In genomic region chr1:154272999-154273563, GRCh38 we compare ENCODE assay signal across 8 cellular contexts. TPM values are rescaled to one million over a fixed set of nuclear protein-coding genes. Genes with fewer than 3 reads are reported as not detected.
DNase-seq lines count a peak whose midpoint lies in the region; ATAC-seq, FAIRE-seq and TF ChIP-seq lines count a peak whose summit lies in the region.

No MANE protein-coding gene starts in this region.

- H3K36me3 ChIP-seq in CD4-positive, alpha-beta memory T cell (ENCODE audit: insufficient read depth, low read length): peaks cover 30% of the 10 kb centered on the region
- peaks cover 31% of the 10 kb centered on the region for H3K36me3 ChIP-seq in OCI-LY3 (replicated peaks; ENCODE audit: low read depth, low read length)
- peaks cover 2 to 20% of the 10 kb centered on the region in 2 experiments for H3K36me3 ChIP-seq in endothelial cell of umbilical vein (ENCODE audit: control insufficient read depth in 2 of 2, extremely low read depth in 1 of 2, insufficient read depth in 2 of 2, low read length in 2 of 2)
- H3K36me3 ChIP-seq in neuronal stem cell (replicated peaks in 1 of 2; ENCODE audit: control insufficient read depth in 2 of 2, insufficient read depth in 2 of 2, low read length in 2 of 2): peaks cover 19 to 60% of the 10 kb centered on the region in 2 donors

- H3K36me3 Mint-ChIP-seq in CD4-positive, alpha-beta memory T cell: peaks cover 29 to 55% of the 10 kb centered on the region in 2 donors

- no peak overlapping the region for H2BK5ac ChIP-seq in neuronal stem cell (ENCODE audit: low read length)

- TF ChIP-seq CTCF in OCI-LY3 (IDR thresholded peaks at IDR 0.05; ENCODE audit: low read depth, low read length): no peak
- no peak for TF ChIP-seq CTCF in endothelial cell of umbilical vein (IDR thresholded peaks at IDR 0.05; ENCODE audit: extremely low read depth in 1 of 2, insufficient read depth in 1 of 2, low read depth in 1 of 2, low read length in 2 of 2)

- no peak overlapping the region for H3K23ac ChIP-seq in neuronal stem cell (ENCODE audit: low read depth, low read length, poor library complexity)

- no peak for ATAC-seq in GM21528 (IDR thresholded peaks at IDR 0.05; ENCODE audit: low FRiP score, unreplicated experiment)

- peak in 1 of 5 donors; percentile 37 for DNase-seq in CD4-positive, alpha-beta memory T cell
- DNase-seq in endothelial cell of umbilical vein (ENCODE audit: low read depth, low spot score) (no peak), neuronal stem cell (ENCODE audit: low spot score) (no peak), cerebellar nuclear complex (lab: John Stamatoyannopoulos, UW) (no peak), NCI-H510A (lab: John Stamatoyannopoulos, UW) (no peak), GM19238 (ENCODE audit: insufficient read length, low spot score) (no peak)

- H4K8ac ChIP-seq in neuronal stem cell (ENCODE audit: low read depth, low read length): peak overlapping the region; percentile 75

- H3K4ac ChIP-seq in neuronal stem cell (ENCODE audit: low read length): no peak overlapping the region

- H3K79me1 ChIP-seq in neuronal stem cell (ENCODE audit: low read depth, low read length): peaks cover 2% of the 10 kb centered on the region

- no peak for TF ChIP-seq POLR2A in endothelial cell of umbilical vein (IDR thresholded peaks at IDR 0.05; ENCODE audit: low read depth, low read length)

- H3K4me1 Mint-ChIP-seq in CD4-positive, alpha-beta memory T cell: peaks cover 22 to 38% (median 29%) of the 10 kb centered on the region in 4 donors

- no peak overlapping the region for H2BK15ac ChIP-seq in neuronal stem cell (ENCODE audit: low read length)

- dilution Hi-C loops in endothelial cell of umbilical vein (cut with MboI; ENCODE audit: extremely low pct_ligation_motif_present, low sequenced_read_pairs): no loop called here

- peak overlapping the region; percentile 76 for H3K18ac ChIP-seq in neuronal stem cell (ENCODE audit: low read length)

- H3K27ac ChIP-seq in CD4-positive, alpha-beta memory T cell (ENCODE audit: low read depth, low read length): peak overlapping the region; percentile 88
- peak overlapping the region; percentile 84 for H3K27ac ChIP-seq in OCI-LY3 (ENCODE audit: low read length)
- peak overlapping the region; percentile 69 for H3K27ac ChIP-seq in endothelial cell of umbilical vein (ENCODE audit: insufficient read depth, low read depth, low read length)
- H3K27ac ChIP-seq in neuronal stem cell (replicated peaks; ENCODE audit: low read length): peak overlapping the region; percentile 65

- H3K27me3 ChIP-seq in CD4-positive, alpha-beta memory T cell (ENCODE audit: insufficient read depth, low read length): no peaks in the 10 kb centered on the region
- H3K27me3 ChIP-seq in OCI-LY3 (ENCODE audit: low read depth, low read length): no peaks in the 10 kb centered on the region
- no peaks in the 10 kb centered on the region for H3K27me3 ChIP-seq in endothelial cell of umbilical vein (ENCODE audit: control insufficient read depth in 2 of 2, insufficient read depth in 2 of 2, low read length in 2 of 2)
- no peaks in the 10 kb centered on the region for H3K27me3 ChIP-seq in neuronal stem cell (ENCODE audit: control insufficient read depth in 3 of 3, insufficient read depth in 3 of 3, low read depth in 1 of 3, low read length in 3 of 3)

- POLR2A ChIA-PET in CD4-positive, alpha-beta memory T cell (lab: Charles Lee; ENCODE audit: partially characterized antibody): interaction anchor here (0.6 to 4.2 kb wide), 13 partner anchors 44 to 305 kb away, joined by 3 to 49 read pairs (median 4); partner anchors contain the start of genes CREB3L4, RPS27 and UBAP2L
- POLR2A ChIA-PET in endothelial cell of umbilical vein (lab: Charles Lee): interaction anchor here (0.6 kb wide), 1 partner anchor 857 kb away, joined by 6 read pairs; no protein-coding TSS in a partner anchor

- no peaks in the 10 kb centered on the region for H3K9me1 ChIP-seq in endothelial cell of umbilical vein (replicated peaks; ENCODE audit: control insufficient read depth, extremely low read depth, insufficient read depth, low read length)

- H3K9me3 Mint-ChIP-seq in CD4-positive, alpha-beta memory T cell: no peaks in the 10 kb centered on the region

- peak overlapping the region; percentile 66 to 85 for H3K4me3 ChIP-seq in CD4-positive, alpha-beta memory T cell (ENCODE audit: low read length in 2 of 2)
- H3K4me3 ChIP-seq in OCI-LY3 (ENCODE audit: low read length) (peak overlapping the region; percentile 94), endothelial cell of umbilical vein (replicated peaks in 1 of 3; ENCODE audit: insufficient read depth in 1 of 3, low read depth in 1 of 3, low read length in 3 of 3) (peak overlapping the region; percentile 79 to 91 (median 81)), neuronal stem cell (ENCODE audit: low read length in 2 of 2) (peak overlapping the region; percentile 71 to 91)

- no CpG with 5 or more reads among the region's 13 CpGs for WGBS in neuronal stem cell (ENCODE audit: extremely low coverage in 2 of 2, insufficient read length in 2 of 2, insufficient replicate concordance in 1 of 2), 2 donors

- H3K9me3 ChIP-seq in CD4-positive, alpha-beta memory T cell (ENCODE audit: control insufficient read depth in 1 of 2, low read length in 2 of 2): no peaks in the 10 kb centered on the region
- H3K9me3 ChIP-seq in OCI-LY3 (ENCODE audit: insufficient read depth, low read length) (no peaks in the 10 kb centered on the region), endothelial cell of umbilical vein (replicated peaks; ENCODE audit: control insufficient read depth, insufficient read depth, low read length) (no peaks in the 10 kb centered on the region), neuronal stem cell (replicated peaks in 1 of 2; ENCODE audit: control insufficient read depth in 2 of 2, insufficient read depth in 1 of 2, low read depth in 1 of 2, low read length in 2 of 2) (no peaks in the 10 kb centered on the region)

- H4K91ac ChIP-seq in neuronal stem cell (ENCODE audit: low read depth, low read length, poor library complexity): no peak overlapping the region

- H3K27ac Mint-ChIP-seq in CD4-positive, alpha-beta memory T cell: peak overlapping the region; percentile 97 to 99 (median 99)

- H4K20me1 ChIP-seq in OCI-LY3 (ENCODE audit: insufficient read depth, low read length) (no peaks in the 10 kb centered on the region), endothelial cell of umbilical vein (replicated peaks; ENCODE audit: control insufficient read depth, extremely low read depth, insufficient read depth, low read length) (no peaks in the 10 kb centered on the region)

- peak overlapping the region; percentile 98 for H3K9ac ChIP-seq in OCI-LY3 (ENCODE audit: low read length)
- H3K9ac ChIP-seq in endothelial cell of umbilical vein (replicated peaks; ENCODE audit: extremely low read depth, insufficient read depth, low read length): peak overlapping the region; percentile 85
- H3K9ac ChIP-seq in neuronal stem cell (ENCODE audit: low read depth, low read length, poor library complexity): peak overlapping the region; percentile 66

- peak overlapping the region; percentile 81 for H3K4me2 ChIP-seq in OCI-LY3 (ENCODE audit: low read length)
- H3K4me2 ChIP-seq in endothelial cell of umbilical vein (ENCODE audit: insufficient read depth, low read length): peak overlapping the region; percentile 84
- H3K4me2 ChIP-seq in neuronal stem cell (ENCODE audit: insufficient read depth, low read length, poor library complexity, severe bottlenecking): peak overlapping the region; percentile 81

- H3K4me3 Mint-ChIP-seq in CD4-positive, alpha-beta memory T cell: peak overlapping the region; percentile 89 to 98 (median 97)

- H2BK120ac ChIP-seq in neuronal stem cell (ENCODE audit: low read depth, low read length): no peak overlapping the region

- no peaks in the 10 kb centered on the region for H3K27me3 Mint-ChIP-seq in CD4-positive, alpha-beta memory T cell

- peak overlapping the region; percentile 11 for H3K14ac ChIP-seq in neuronal stem cell (ENCODE audit: low read length)

- CTCF ChIA-PET in CD4-positive, alpha-beta memory T cell (lab: Charles Lee; ENCODE audit: partially characterized antibody): interaction anchor here (0.7 to 4.3 kb wide), 5 partner anchors 52 to 78 kb away, joined by 3 to 48 read pairs (median 7); partner anchors contain the start of gene ATP8B2
- CTCF ChIA-PET in endothelial cell of umbilical vein (lab: Charles Lee): interaction anchor here (0.6 to 5.3 kb wide), 5 partner anchors 9 to 127 kb away, joined by 3 to 55 read pairs (median 3); no protein-coding TSS in a partner anchor

- peak overlapping the region; percentile 65 for H2AFZ ChIP-seq in OCI-LY3 (ENCODE audit: low read depth, low read length)
- peak overlapping the region; percentile 75 for H2AFZ ChIP-seq in endothelial cell of umbilical vein (ENCODE audit: low read depth, low read length)
- H2AFZ ChIP-seq in neuronal stem cell (ENCODE audit: low read length): peak overlapping the region; percentile 85

- no peak overlapping the region for H2BK12ac ChIP-seq in neuronal stem cell (ENCODE audit: low read length)

- BruUV-seq in endothelial cell of umbilical vein (replicated peaks; lab: Mats Ljungman, UMichigan): no TSS peak

- no peak for FAIRE-seq in endothelial cell of umbilical vein (lab: Jason Lieb, UNC)

- H3K79me2 ChIP-seq in OCI-LY3 (ENCODE audit: low read length): peaks cover 16% of the 10 kb centered on the region
- peaks cover 9% of the 10 kb centered on the region for H3K79me2 ChIP-seq in endothelial cell of umbilical vein (ENCODE audit: control insufficient read depth, insufficient read depth, low read length)

- no peak overlapping the region for H2AK5ac ChIP-seq in neuronal stem cell (ENCODE audit: low read depth, low read length)

- H3K4me1 ChIP-seq in CD4-positive, alpha-beta memory T cell (ENCODE audit: insufficient read depth, low read length): peaks cover 27% of the 10 kb centered on the region
- H3K4me1 ChIP-seq in OCI-LY3 (ENCODE audit: low read length) (peaks cover 33% of the 10 kb centered on the region), endothelial cell of umbilical vein (ENCODE audit: control insufficient read depth, extremely low read depth, insufficient read depth, low read length) (peaks cover 15% of the 10 kb centered on the region), neuronal stem cell (ENCODE audit: control insufficient read depth in 2 of 2, insufficient read depth in 1 of 2, low read depth in 1 of 2, low read length in 2 of 2) (no peaks in the 10 kb centered on the region)

- intact Hi-C loops in CD4-positive, alpha-beta memory T cell (cut with micrococcal nuclease): loop anchor here (1.0 to 5.0 kb wide), 13 partner anchors 51 to 602 kb away; partner anchors contain the start of genes GATAD2B, RPS27, UBAP2L and UBE2Q1
- intact Hi-C loops in endothelial cell of umbilical vein (cut with micrococcal nuclease): loop anchor here (1.0 to 5.0 kb wide), 7 partner anchors 52 to 576 kb away; partner anchors contain the start of genes RAB13 and UBAP2L

RNA-seq across cellular contexts. Expression of gene HAX1, which starts 0.7 kb away (rescaled TPM):
- total RNA-seq in CD4-positive, alpha-beta memory T cell: 100 to 1,000 TPM; 110 to 121 TPM
- polyA plus RNA-seq in CD4-positive, alpha-beta memory T cell: 100 to 1,000 TPM; 167 to 259 TPM
- total RNA-seq in endothelial cell of umbilical vein: 69.1 and 78.4 TPM in 2 replicates
- 95.3 and 101 TPM in 2 replicates for polyA plus RNA-seq in endothelial cell of umbilical vein
- polyA plus RNA-seq in endothelial cell of umbilical vein (2011; cell fraction: cytosol; rRNA removed): 103 and 114 TPM in 2 replicates
- 72.9 and 74.7 TPM in 2 replicates for polyA plus RNA-seq in endothelial cell of umbilical vein (2011; cell fraction: nucleus; rRNA removed)
- polyA plus RNA-seq in endothelial cell of umbilical vein (2012): 69.5 and 92.0 TPM in 2 replicates
- 64.1 and 64.4 TPM in 2 replicates for polyA minus RNA-seq in endothelial cell of umbilical vein
- polyA minus RNA-seq in endothelial cell of umbilical vein (2011; cell fraction: cytosol; rRNA and poly(A)+ RNA removed): 79.9 TPM
- 9.9 and 20.2 TPM in 2 replicates for polyA minus RNA-seq in endothelial cell of umbilical vein (2011; cell fraction: nucleus; rRNA and poly(A)+ RNA removed)
- polyA plus RNA-seq in neuronal stem cell (2013, experiment 1 of 2): 56.1 TPM
- 53.9 TPM for polyA plus RNA-seq in neuronal stem cell (2013, experiment 2 of 2)

RNA-seq across cellular contexts. Expression of gene AQP10, which starts 47.8 kb away (rescaled TPM):
- total RNA-seq in CD4-positive, alpha-beta memory T cell: not detected
- not detected for polyA plus RNA-seq in CD4-positive, alpha-beta memory T cell
- total RNA-seq in endothelial cell of umbilical vein: not detected in 2 replicates
- 0.08 TPM in 1 of 2 replicates, not detected in the other for polyA plus RNA-seq in endothelial cell of umbilical vein
- not detected in 2 replicates for polyA plus RNA-seq in endothelial cell of umbilical vein (2011; cell fraction: cytosol; rRNA removed)
- 0.07 TPM in 1 of 2 replicates, not detected in the other for polyA plus RNA-seq in endothelial cell of umbilical vein (2011; cell fraction: nucleus; rRNA removed)
- polyA plus RNA-seq in endothelial cell of umbilical vein (2012): not detected in 2 replicates
- 0.49 and 1.0 TPM in 2 replicates for polyA minus RNA-seq in endothelial cell of umbilical vein
- polyA minus RNA-seq in endothelial cell of umbilical vein (2011; cell fraction: cytosol; rRNA and poly(A)+ RNA removed): not detected
- not detected in 2 replicates for polyA minus RNA-seq in endothelial cell of umbilical vein (2011; cell fraction: nucleus; rRNA and poly(A)+ RNA removed)
- polyA plus RNA-seq in neuronal stem cell (2013, experiment 1 of 2): not detected
- polyA plus RNA-seq in neuronal stem cell (2013, experiment 2 of 2): not detected

RNA-seq across cellular contexts. Expression of gene ATP8B2, which starts 52.2 kb away (rescaled TPM):
- 100 to 1,000 TPM; 186 TPM for total RNA-seq in CD4-positive, alpha-beta memory T cell
- polyA plus RNA-seq in CD4-positive, alpha-beta memory T cell: 10 to 100 TPM; 53.5 to 95.4 TPM
- 60.0 and 64.7 TPM in 2 replicates for total RNA-seq in endothelial cell of umbilical vein
- 72.8 and 86.0 TPM in 2 replicates for polyA plus RNA-seq in endothelial cell of umbilical vein
- polyA plus RNA-seq in endothelial cell of umbilical vein (2011; cell fraction: cytosol; rRNA removed): 50.3 and 60.3 TPM in 2 replicates
- polyA plus RNA-seq in endothelial cell of umbilical vein (2011; cell fraction: nucleus; rRNA removed): 71.2 and 108 TPM in 2 replicates
- 27.5 and 27.9 TPM in 2 replicates for polyA plus RNA-seq in endothelial cell of umbilical vein (2012)
- polyA minus RNA-seq in endothelial cell of umbilical vein: 62.8 and 100.0 TPM in 2 replicates
- not detected for polyA minus RNA-seq in endothelial cell of umbilical vein (2011; cell fraction: cytosol; rRNA and poly(A)+ RNA removed)
- 33.3 and 33.5 TPM in 2 replicates for polyA minus RNA-seq in endothelial cell of umbilical vein (2011; cell fraction: nucleus; rRNA and poly(A)+ RNA removed)
- 23.7 TPM for polyA plus RNA-seq in neuronal stem cell (2013, experiment 1 of 2)
- 22.1 TPM for polyA plus RNA-seq in neuronal stem cell (2013, experiment 2 of 2)

RNA-seq across cellular contexts. Expression of gene UBAP2L, which starts 52.3 kb away (rescaled TPM):
- 100 to 1,000 TPM; 180 to 189 TPM for total RNA-seq in CD4-positive, alpha-beta memory T cell
- 10 to 100 TPM; 33.5 to 74.5 TPM for polyA plus RNA-seq in CD4-positive, alpha-beta memory T cell
- total RNA-seq in endothelial cell of umbilical vein: 229 and 235 TPM in 2 replicates
- polyA plus RNA-seq in endothelial cell of umbilical vein: 280 and 323 TPM in 2 replicates
- polyA plus RNA-seq in endothelial cell of umbilical vein (2011; cell fraction: cytosol; rRNA removed): 109 and 127 TPM in 2 replicates
- 442 and 476 TPM in 2 replicates for polyA plus RNA-seq in endothelial cell of umbilical vein (2011; cell fraction: nucleus; rRNA removed)
- 123 and 166 TPM in 2 replicates for polyA plus RNA-seq in endothelial cell of umbilical vein (2012)
- polyA minus RNA-seq in endothelial cell of umbilical vein: 366 and 370 TPM in 2 replicates
- polyA minus RNA-seq in endothelial cell of umbilical vein (2011; cell fraction: cytosol; rRNA and poly(A)+ RNA removed): 60.5 TPM
- 247 and 358 TPM in 2 replicates for polyA minus RNA-seq in endothelial cell of umbilical vein (2011; cell fraction: nucleus; rRNA and poly(A)+ RNA removed)
- polyA plus RNA-seq in neuronal stem cell (2013, experiment 1 of 2): 156 TPM
- polyA plus RNA-seq in neuronal stem cell (2013, experiment 2 of 2): 157 TPM
